In the genomic region with DNA sequence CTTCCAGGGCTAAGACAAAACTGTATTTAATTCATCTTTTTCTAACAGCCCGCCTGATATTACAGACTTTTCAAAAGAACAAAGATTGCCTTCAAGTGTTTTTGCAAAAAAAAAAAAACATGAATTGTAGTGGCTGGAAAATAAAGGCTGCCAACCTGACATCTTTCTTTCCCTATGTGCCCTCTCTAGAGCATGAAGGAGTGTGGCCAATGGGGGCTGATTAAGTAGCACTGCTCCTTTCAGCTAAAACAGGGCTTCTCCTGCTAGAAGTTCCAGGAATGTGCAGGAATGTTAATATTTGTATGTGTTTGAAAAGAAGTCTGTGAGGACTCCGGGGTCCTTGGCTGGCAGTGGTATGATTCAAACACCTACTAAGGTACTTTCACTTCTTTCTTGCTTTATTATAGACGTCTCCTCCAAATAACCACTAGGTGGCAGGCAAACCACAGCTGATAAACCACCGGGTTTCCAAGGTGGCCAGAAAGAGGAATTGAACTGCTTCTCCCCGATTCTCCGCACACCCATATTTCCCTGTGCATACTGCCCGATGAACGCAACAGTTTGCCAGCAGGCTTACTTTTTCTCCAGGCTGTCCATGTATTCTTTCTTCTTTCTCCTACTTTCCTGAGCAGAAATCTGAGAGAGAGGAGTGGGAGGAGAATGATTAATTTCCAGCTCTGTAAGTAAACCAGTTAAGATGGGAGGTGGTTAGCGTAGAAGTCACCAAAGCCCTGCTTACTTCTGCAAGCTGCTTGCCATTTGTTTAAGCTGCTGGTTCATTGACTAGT, we compare ENCODE assay signal across 8 cellular contexts. TPM values are rescaled to one million over a fixed set of nuclear protein-coding genes. Genes with fewer than 3 reads are reported as not detected.
DNase-seq lines count a peak whose midpoint lies in the region; ATAC-seq lines count a peak whose summit lies in the region.

No MANE protein-coding gene starts in this region.

- peaks cover 30% of the 10 kb centered on the region for H3K36me3 Mint-ChIP-seq in activated CD8-positive, alpha-beta memory T cell treated with anti-CD3 and anti-CD28 coated beads, Interleukin-2, amount 10 ng/mL, durations not matched to agents 7 days and 5 days
- peaks cover 13 to 61% (median 19%) of the 10 kb centered on the region in 3 donors for H3K36me3 Mint-ChIP-seq in naive thymus-derived CD8-positive, alpha-beta T cell

- CTCF ChIA-PET in activated CD8-positive, alpha-beta memory T cell treated with anti-CD3 and anti-CD28 coated beads, Interleukin-2, amount 10 ng/mL, durations not matched to agents 7 days and 5 days (lab: Charles Lee): interaction anchor here (0.6 to 8.8 kb wide), 23 partner anchors 9 to 837 kb away, joined by 3 to 256 read pairs (median 5); a partner anchor contains a TSS

- no peaks in the 10 kb centered on the region for H3K27me3 Mint-ChIP-seq in activated CD8-positive, alpha-beta memory T cell treated with anti-CD3 and anti-CD28 coated beads, Interleukin-2, amount 10 ng/mL, durations not matched to agents 7 days and 5 days
- H3K27me3 Mint-ChIP-seq in naive thymus-derived CD8-positive, alpha-beta T cell: no peaks in the 10 kb centered on the region

- peaks cover 24% of the 10 kb centered on the region for H3K4me1 Mint-ChIP-seq in activated CD8-positive, alpha-beta memory T cell treated with anti-CD3 and anti-CD28 coated beads, Interleukin-2, amount 10 ng/mL, durations not matched to agents 7 days and 5 days
- peaks cover 4 to 21% (median 16%) of the 10 kb centered on the region in 4 donors for H3K4me1 Mint-ChIP-seq in naive thymus-derived CD8-positive, alpha-beta T cell

- no peak overlapping the region for H3K27ac ChIP-seq in substantia nigra (ENCODE audit: low read depth, low read length, poor library complexity, severe bottlenecking)

- peak; percentile 65 for ATAC-seq in GM21447 (IDR thresholded peaks at IDR 0.05; ENCODE audit: unreplicated experiment)
- ATAC-seq in activated CD8-positive, alpha-beta memory T cell treated with anti-CD3 and anti-CD28 coated beads, Interleukin-2, amount 10 ng/mL, durations not matched to agents 7 days and 5 days: peak; percentile 73
- peak; percentile 76 for ATAC-seq in esophagus mucosa
- ATAC-seq in naive thymus-derived CD8-positive, alpha-beta T cell: peak; percentile 59 to 73

- POLR2A ChIA-PET in naive thymus-derived CD8-positive, alpha-beta T cell (lab: Charles Lee): interaction anchor here (0.7 kb wide), 1 partner anchor 24 kb away, joined by 3 read pairs; no protein-coding TSS in a partner anchor

- H3K4me3 Mint-ChIP-seq in activated CD8-positive, alpha-beta memory T cell treated with anti-CD3 and anti-CD28 coated beads, Interleukin-2, amount 10 ng/mL, durations not matched to agents 7 days and 5 days: no peak overlapping the region
- no peak overlapping the region for H3K4me3 Mint-ChIP-seq in naive thymus-derived CD8-positive, alpha-beta T cell

- peak; percentile 46 for DNase-seq in DMS 273 treated with DMSO at 0.1 percent for 48 hours (lab: John Stamatoyannopoulos, UW)
- DNase-seq in HUDEP-2 (lab: John Stamatoyannopoulos, UW; ENCODE audit: unreplicated experiment in 76 of 76): peak in 63 of 76 experiments; percentile 1 to 72 (median 30)
- DNase-seq in NOMO-1 (lab: John Stamatoyannopoulos, UW; ENCODE audit: unreplicated experiment in 2 of 2): peak; percentile 5 to 51
- DNase-seq in activated CD8-positive, alpha-beta memory T cell treated with anti-CD3 and anti-CD28 coated beads, Interleukin-2, amount 10 ng/mL, durations not matched to agents 7 days and 5 days: peak; percentile 76
- DNase-seq in naive thymus-derived CD8-positive, alpha-beta T cell: peak; percentile 16 to 79 (median 56)
- DNase-seq in substantia nigra (lab: John Stamatoyannopoulos, UW): peak in 41 of 49 donors; percentile 13 to 81 (median 43)

- H3K27ac Mint-ChIP-seq in activated CD8-positive, alpha-beta memory T cell treated with anti-CD3 and anti-CD28 coated beads, Interleukin-2, amount 10 ng/mL, durations not matched to agents 7 days and 5 days: peak overlapping the region; percentile 32
- H3K27ac Mint-ChIP-seq in naive thymus-derived CD8-positive, alpha-beta T cell: peak overlapping the region in 6 of 10 donors; percentile 27 to 84 (median 70)

- H3K9me3 Mint-ChIP-seq in activated CD8-positive, alpha-beta memory T cell treated with anti-CD3 and anti-CD28 coated beads, Interleukin-2, amount 10 ng/mL, durations not matched to agents 7 days and 5 days (ENCODE audit: low read depth): no peaks in the 10 kb centered on the region
- H3K9me3 Mint-ChIP-seq in naive thymus-derived CD8-positive, alpha-beta T cell: no peaks in the 10 kb centered on the region

RNA-seq across cellular contexts. Expression of a gene that starts 56.8 kb away (rescaled TPM):
- 1 to 10 TPM in 1 of 2 experiments, not detected in 1; 2.2 TPM for total RNA-seq in activated CD8-positive, alpha-beta memory T cell treated with anti-CD3 and anti-CD28 coated beads, Interleukin-2, amount 10 ng/mL, durations not matched to agents 7 days and 5 days
- 0.20 TPM for total RNA-seq in esophagus mucosa
- total RNA-seq in naive thymus-derived CD8-positive, alpha-beta T cell: not detected
- under 1 TPM in 1 of 3 donors, not detected in 2; 0.01 TPM for polyA plus RNA-seq in naive thymus-derived CD8-positive, alpha-beta T cell
